11 cellular contexts compared by ENCODE assay signal in genomic region chr4:173835863-173836262, GRCh38.
DNase-seq lines count a peak whose midpoint lies in the region; ATAC-seq and TF ChIP-seq lines count a peak whose summit lies in the region.
"Had no signal": no experiment of that assay in that cellular context is flagged by ENCODE, and none has a peak within 500 bp of the region (broad histone marks: within the 10 kb centered on the region; RNA-seq: fewer than 3 reads in every experiment).

No MANE protein-coding gene starts in this region.

- intact Hi-C loops in PC-3 (cut with micrococcal nuclease): no loop called here
- intact Hi-C loops in sciatic nerve (cut with DNase I): no loop called here
- intact Hi-C loops in psoas muscle (cut with DNase I): no loop called here

- peaks cover 5% of the 10 kb centered on the region; the same call in 1 of the 2 replicates for H3K27me3 ChIP-seq in PC-3 (ENCODE audit: low read length)
- no peaks in the 10 kb centered on the region for H3K27me3 ChIP-seq in psoas muscle (ENCODE audit: insufficient read depth in 3 of 3, low read length in 2 of 3)

- BruUV-seq in PC-3 (replicated peaks; lab: Mats Ljungman, UMichigan): no TSS peak

- DNase-seq in ELF-1 (ENCODE audit: low read depth, low spot score) (peak; percentile 39), PC-3 (peak; percentile 23), fibroblast of pulmonary artery (ENCODE audit: low read depth) (peak; percentile 77), myocyte (ENCODE audit: low read depth) (peak; percentile 37), sciatic nerve (ENCODE audit: low spot score) (no peak), psoas muscle (no peak), SIG-M5 (lab: John Stamatoyannopoulos, UW) (no peak)
- DNase-seq: effector CD4-positive, alpha-beta T cell; small intestine; stimulated activated naive CD4-positive, alpha-beta T cell treated with Interleukin-2 at 50 U/mL for 16 hours had no signal

- H3K36me3 ChIP-seq in PC-3 (ENCODE audit: low read depth, low read length) (no peaks in the 10 kb centered on the region), psoas muscle (ENCODE audit: insufficient read depth in 1 of 2, low read depth in 1 of 2) (no peaks in the 10 kb centered on the region)

- H3K9ac ChIP-seq in PC-3 (ENCODE audit: low read length): no peak overlapping the region

- no peak overlapping the region for H2AFZ ChIP-seq in PC-3 (ENCODE audit: low read length)

- no peak overlapping the region for H3K4me2 ChIP-seq in PC-3 (ENCODE audit: low read length)

- no peaks in the 10 kb centered on the region for H3K79me2 ChIP-seq in PC-3 (ENCODE audit: low read length)

- TF ChIP-seq CTCF in PC-3 (conservative IDR thresholded peaks at IDR 0.05; ENCODE audit: low read depth, low read length) (no peak), fibroblast of pulmonary artery (IDR thresholded peaks at IDR 0.05; ENCODE audit: low read length, missing control alignments) (no peak), psoas muscle (IDR thresholded peaks at IDR 0.05) (no peak)

- CTCF ChIA-PET in PC-3 (lab: Charles Lee): no interaction called here

- POLR2A ChIA-PET in PC-3 (lab: Charles Lee; ENCODE audit: unreplicated experiment): no interaction called here

- WGBS in psoas muscle, 3 donors: 50 to 62% (median 56%) methylated on average over 4 of the region's 4 CpGs

- H3K4me3 ChIP-seq in PC-3 (ENCODE audit: low read length) (no peak overlapping the region), fibroblast of pulmonary artery (replicated peaks; ENCODE audit: low read depth, low read length) (no peak overlapping the region), psoas muscle (no peak overlapping the region)

- no peaks in the 10 kb centered on the region for H3K9me3 ChIP-seq in PC-3 (ENCODE audit: low read length)
- peaks cover 4% of the 10 kb centered on the region for H3K9me3 ChIP-seq in psoas muscle

- ATAC-seq in PC-3 (no peak), HG03354 (IDR thresholded peaks at IDR 0.05; ENCODE audit: poor library complexity, severe bottlenecking, unreplicated experiment) (no peak), sciatic nerve (no peak), psoas muscle (no peak)

- H3K9me2 ChIP-seq in PC-3 (replicated peaks; ENCODE audit: low read length): no peaks in the 10 kb centered on the region

- H3K4me1 ChIP-seq in PC-3 (ENCODE audit: insufficient read depth, low read length): no peaks in the 10 kb centered on the region
- no peaks in the 10 kb centered on the region for H3K4me1 ChIP-seq in psoas muscle

- no peak overlapping the region for H3K27ac ChIP-seq in PC-3 (ENCODE audit: low read length)
- H3K27ac ChIP-seq in psoas muscle: no peak overlapping the region

- H4K20me1 ChIP-seq in PC-3 (ENCODE audit: low read length): no peaks in the 10 kb centered on the region

- no peaks in the 10 kb centered on the region for H3F3A ChIP-seq in PC-3 (ENCODE audit: low read length, unreplicated experiment)

Comparison
In these comparisons a context has a peak if more than half of its experiments do, and no peak if none do; other contexts are left out.
1. DNase-seq: peak in ELF-1 (single experiment), PC-3 (single experiment), fibroblast of pulmonary artery (single experiment) and myocyte (single experiment); none in sciatic nerve (single experiment), psoas muscle (0 of 2) and SIG-M5 (single experiment).